Comparison of ENCODE assay signal across 24 cellular contexts in the genomic region with DNA sequence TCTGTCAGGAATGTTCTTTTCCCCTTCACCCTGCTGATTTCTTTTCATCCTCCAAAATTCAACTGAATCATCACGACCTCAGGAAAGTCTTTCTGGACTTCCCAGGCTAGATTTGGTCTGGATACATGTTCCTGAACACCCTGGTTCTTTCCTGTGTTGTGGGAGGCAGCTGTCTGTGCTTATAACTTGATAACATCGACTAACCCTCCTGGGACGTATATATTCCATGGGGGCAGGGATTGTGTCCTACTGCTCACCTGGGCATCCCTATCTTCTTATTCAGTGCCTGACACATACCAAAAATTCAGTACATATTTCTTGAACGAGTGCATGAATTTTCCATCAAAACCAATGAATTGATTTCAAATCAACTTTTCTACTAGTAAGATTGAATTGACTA.
"Had no signal": no experiment of that assay in that cellular context is flagged by ENCODE, and none has a peak within 500 bp of the region (broad histone marks: within the 10 kb centered on the region; RNA-seq: fewer than 3 reads in every experiment).

No MANE protein-coding gene starts in this region.

- H3K27ac Mint-ChIP-seq: natural killer cell; nephron; neural progenitor cell; progenitor cell of endocrine pancreas; stimulated activated effector memory CD8-positive, alpha-beta T cell treated with anti-CD3 and anti-CD28 coated beads, Interleukin-12 subunit alpha, Interleukin-12 subunit beta, amount 100 ng/mL, for 72 hours; stimulated activated naive CD8-positive, alpha-beta T cell treated with anti-CD3 and anti-CD28 coated beads, Interleukin-15, amount 100 ng/mL, for 72 hours had no signal

- DNase-seq: natural killer cell; occipital lobe; ovary; psoas muscle; right cardiac atrium; right lobe of liver; sigmoid colon; small intestine; stimulated activated CD4-positive, alpha-beta T cell treated with anti-CD3 and anti-CD28 coated beads, Interleukin-15, amount 100 ng/mL, for 24 hours; stimulated activated CD4-positive, alpha-beta T cell treated with anti-CD3 and anti-CD28 coated beads, Interleukin-2, amount 100 ng/mL, for 24 hours; stimulated activated CD4-positive, alpha-beta T cell treated with anti-CD3 and anti-CD28 coated beads, Interleukin-2, amount 100 ng/mL, for 48 hours; stimulated activated CD4-positive, alpha-beta T cell treated with anti-CD3 and anti-CD28 coated beads, Interleukin-4, amount 100 ng/mL, for 24 hours; stimulated activated naive CD4-positive, alpha-beta T cell; stimulated activated naive CD8-positive, alpha-beta T cell treated with anti-CD3 and anti-CD28 coated beads, Interleukin-15, amount 100 ng/mL, for 72 hours; stimulated activated naive CD8-positive, alpha-beta T cell treated with anti-CD3 and anti-CD28 coated beads, Interleukin-15, Interleukin-2, amounts not matched to agents 100 U/mL and 50 U/mL, for 24 hours; substantia nigra; testis; tibial artery; transverse colon; upper lobe of left lung had no signal

- H3K9me3 Mint-ChIP-seq: natural killer cell; neural progenitor cell; stimulated activated effector memory CD8-positive, alpha-beta T cell treated with anti-CD3 and anti-CD28 coated beads, Interleukin-12 subunit alpha, Interleukin-12 subunit beta, amount 100 ng/mL, for 72 hours; stimulated activated naive CD8-positive, alpha-beta T cell treated with anti-CD3 and anti-CD28 coated beads, Interleukin-15, amount 100 ng/mL, for 72 hours had no signal

- H3K27me3 Mint-ChIP-seq: progenitor cell of endocrine pancreas; stimulated activated naive CD8-positive, alpha-beta T cell treated with anti-CD3 and anti-CD28 coated beads, Interleukin-15, amount 100 ng/mL, for 72 hours had no signal

- H3K4me1 Mint-ChIP-seq: natural killer cell; nephron; neural progenitor cell; stimulated activated effector memory CD8-positive, alpha-beta T cell treated with anti-CD3 and anti-CD28 coated beads, Interleukin-12 subunit alpha, Interleukin-12 subunit beta, amount 100 ng/mL, for 72 hours had no signal

- H3K4me3 Mint-ChIP-seq: natural killer cell; nephron; neural progenitor cell; stimulated activated effector memory CD8-positive, alpha-beta T cell treated with anti-CD3 and anti-CD28 coated beads, Interleukin-12 subunit alpha, Interleukin-12 subunit beta, amount 100 ng/mL, for 72 hours; stimulated activated naive CD8-positive, alpha-beta T cell treated with anti-CD3 and anti-CD28 coated beads, Interleukin-15, amount 100 ng/mL, for 72 hours had no signal

- H3K36me3 Mint-ChIP-seq: natural killer cell; neural progenitor cell; stimulated activated effector memory CD8-positive, alpha-beta T cell treated with anti-CD3 and anti-CD28 coated beads, Interleukin-12 subunit alpha, Interleukin-12 subunit beta, amount 100 ng/mL, for 72 hours had no signal

- ATAC-seq: natural killer cell; psoas muscle; right cardiac atrium; right lobe of liver; stimulated activated effector memory CD8-positive, alpha-beta T cell treated with anti-CD3 and anti-CD28 coated beads, Interleukin-12 subunit alpha, Interleukin-12 subunit beta, amount 100 ng/mL, for 72 hours; stimulated activated naive CD8-positive, alpha-beta T cell treated with anti-CD3 and anti-CD28 coated beads, Interleukin-15, amount 100 ng/mL, for 72 hours; stimulated activated naive CD8-positive, alpha-beta T cell treated with anti-CD3 and anti-CD28 coated beads, Interleukin-15, Interleukin-2, amounts not matched to agents 100 U/mL and 50 U/mL, for 24 hours had no signal
